8 cellular contexts compared by ENCODE assay signal in the genomic region with DNA sequence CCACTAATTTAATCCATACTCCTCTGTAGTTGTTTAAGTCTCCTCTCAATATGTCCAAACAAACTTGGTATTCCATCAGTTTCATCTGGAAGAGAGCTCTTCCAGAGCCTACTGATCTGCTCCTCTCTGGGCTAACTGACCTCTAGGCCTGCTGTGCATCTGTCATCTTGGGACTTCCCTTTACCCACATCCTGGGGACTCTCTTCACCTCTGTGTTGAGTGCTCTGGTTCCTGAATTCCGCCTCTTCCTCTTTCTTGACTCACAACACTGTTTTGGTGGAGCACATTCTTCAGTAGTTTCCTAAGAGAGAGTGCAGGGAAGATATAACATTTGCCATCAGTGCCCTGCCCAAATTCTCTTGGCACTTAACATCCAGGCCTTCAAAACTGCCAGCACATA. TPM values are rescaled to one million over a fixed set of nuclear protein-coding genes. Genes with fewer than 3 reads are reported as not detected.
DNase-seq lines count a peak whose midpoint lies in the region; ATAC-seq lines count a peak whose summit lies in the region.
"Not testable (repeated sequence)": the region's sequence is repeated elsewhere in the genome, so short reads cannot be mapped to it uniquely, and the experiment has no call there.

No MANE protein-coding gene starts in this region.

- H3K27ac Mint-ChIP-seq in activated CD8-positive, alpha-beta T cell treated with anti-CD3 and anti-CD28 coated beads, Interleukin-2, amount 10 ng/mL, durations not matched to agents 7 days and 5 days; memory B cell: not testable (repeated sequence)

- intact Hi-C loops in Right ventricle myocardium inferior (cut with DNase I) = not testable (repeated sequence)

- not testable (repeated sequence) for H3K4me3 Mint-ChIP-seq in activated CD8-positive, alpha-beta T cell treated with anti-CD3 and anti-CD28 coated beads, Interleukin-2, amount 10 ng/mL, durations not matched to agents 7 days and 5 days; memory B cell

- H3K36me3 Mint-ChIP-seq in activated CD8-positive, alpha-beta T cell treated with anti-CD3 and anti-CD28 coated beads, Interleukin-2, amount 10 ng/mL, durations not matched to agents 7 days and 5 days (ENCODE audit: low read depth); memory B cell: not testable (repeated sequence)

- POLR2A ChIA-PET in activated CD8-positive, alpha-beta T cell treated with anti-CD3 and anti-CD28 coated beads, Interleukin-2, amount 10 ng/mL, durations not matched to agents 7 days and 5 days (lab: Charles Lee) = not testable (repeated sequence)

- H3K27me3 Mint-ChIP-seq in activated CD8-positive, alpha-beta T cell treated with anti-CD3 and anti-CD28 coated beads, Interleukin-2, amount 10 ng/mL, durations not matched to agents 7 days and 5 days (ENCODE audit: low read depth); memory B cell: not testable (repeated sequence)

- CTCF ChIA-PET in activated CD8-positive, alpha-beta T cell treated with anti-CD3 and anti-CD28 coated beads, Interleukin-2, amount 10 ng/mL, durations not matched to agents 7 days and 5 days (lab: Charles Lee) = not testable (repeated sequence)

- peak; percentile 53 for ATAC-seq in GM18867 (IDR thresholded peaks at IDR 0.05; ENCODE audit: unreplicated experiment)
- ATAC-seq in GM21367 (IDR thresholded peaks at IDR 0.05; ENCODE audit: unreplicated experiment) = peak; percentile 53
- ATAC-seq in HG02678 (IDR thresholded peaks at IDR 0.05; ENCODE audit: unreplicated experiment) = peak; percentile 62
- ATAC-seq in HG03378 (IDR thresholded peaks at IDR 0.05; ENCODE audit: unreplicated experiment) = peak; percentile 71
- ATAC-seq in activated CD8-positive, alpha-beta T cell treated with anti-CD3 and anti-CD28 coated beads, Interleukin-2, amount 10 ng/mL, durations not matched to agents 7 days and 5 days = peak; percentile 62
- peak; percentile 46 for ATAC-seq in Right ventricle myocardium inferior
- peak; percentile 79 for ATAC-seq in memory B cell (ENCODE audit: low read depth)
- ATAC-seq in stimulated activated naive CD8-positive, alpha-beta T cell treated with anti-CD3 and anti-CD28 coated beads, Interleukin-15, Interleukin-2, amounts not matched to agents 100 U/mL and 50 U/mL, for 24 hours = peak; percentile 81

- H3K4me1 Mint-ChIP-seq in activated CD8-positive, alpha-beta T cell treated with anti-CD3 and anti-CD28 coated beads, Interleukin-2, amount 10 ng/mL, durations not matched to agents 7 days and 5 days (ENCODE audit: low read depth); memory B cell: not testable (repeated sequence)

- not testable (repeated sequence) for DNase-seq in activated CD8-positive, alpha-beta T cell treated with anti-CD3 and anti-CD28 coated beads, Interleukin-2, amount 10 ng/mL, durations not matched to agents 7 days and 5 days; Right ventricle myocardium inferior (ENCODE audit: missing footprints); memory B cell (ENCODE audit: low spot score in 2 of 2); stimulated activated naive CD8-positive, alpha-beta T cell treated with anti-CD3 and anti-CD28 coated beads, Interleukin-15, Interleukin-2, amounts not matched to agents 100 U/mL and 50 U/mL, for 24 hours

- H3K9me3 Mint-ChIP-seq in activated CD8-positive, alpha-beta T cell treated with anti-CD3 and anti-CD28 coated beads, Interleukin-2, amount 10 ng/mL, durations not matched to agents 7 days and 5 days (ENCODE audit: insufficient read depth); memory B cell: not testable (repeated sequence)

RNA-seq across cellular contexts. Expression of gene NOTCH2NLA, which starts 55.9 kb away (rescaled TPM):
- total RNA-seq in activated CD8-positive, alpha-beta T cell treated with anti-CD3 and anti-CD28 coated beads, Interleukin-2, amount 10 ng/mL, durations not matched to agents 7 days and 5 days = 10 to 100 TPM; 21.9 to 22.2 TPM
- 6.6 TPM for total RNA-seq in Right ventricle myocardium inferior
